Comparison of ENCODE assay signal across 20 cellular contexts in the genomic region with DNA sequence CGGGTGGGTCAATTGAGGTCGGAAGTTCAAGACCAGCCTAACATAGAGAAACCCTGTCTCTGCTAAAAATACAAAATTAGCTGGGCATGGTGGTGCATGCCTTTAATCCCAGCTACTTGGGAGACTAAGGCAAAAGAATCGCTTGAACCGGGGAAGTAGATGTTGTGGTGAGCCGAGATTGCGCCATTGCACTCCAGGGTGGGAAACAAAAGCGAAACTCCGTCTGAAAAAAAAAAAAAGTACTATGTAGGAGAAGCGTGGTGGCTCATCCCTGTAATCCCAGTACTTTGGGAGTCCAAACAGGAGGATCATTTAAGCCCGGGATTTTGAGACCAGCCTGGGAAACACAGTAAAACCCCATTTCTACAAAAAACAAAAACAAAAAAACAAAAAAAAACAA. TPM values are rescaled to one million over a fixed set of nuclear protein-coding genes. Genes with fewer than 3 reads are reported as not detected.
DNase-seq lines count a peak whose midpoint lies in the region; ATAC-seq and TF ChIP-seq lines count a peak whose summit lies in the region.
"Had no signal": no experiment of that assay in that cellular context is flagged by ENCODE, and none has a peak within 500 bp of the region (broad histone marks: within the 10 kb centered on the region; RNA-seq: fewer than 3 reads in every experiment).

No MANE protein-coding gene starts in this region.

- H2AFZ ChIP-seq in ACC112 (ENCODE audit: low read length, unreplicated experiment): no peak overlapping the region
- H2AFZ ChIP-seq in hepatocyte: no peak overlapping the region

- peak overlapping the region; percentile 82 for H3K4me2 ChIP-seq in hepatocyte

- TF ChIP-seq CTCF in hepatocyte (IDR thresholded peaks at IDR 0.05; ENCODE audit: poor library complexity) (no peak), heart left ventricle (IDR thresholded peaks at IDR 0.05) (no peak)

- ATAC-seq in heart left ventricle: no peak
- ATAC-seq in activated naive CD4-positive, alpha-beta T cell treated with anti-CD3 and anti-CD28 coated beads, Interleukin-2, amount 50 U/mL, for 72 hours: no peak

- H3K4me3 ChIP-seq in ACC112 (ENCODE audit: low read depth, low read length) (no peak overlapping the region), SJSA1 (peak overlapping the region; percentile 24), hepatocyte (no peak overlapping the region), heart left ventricle (no peak overlapping the region)
- H3K4me3 ChIP-seq: prostate gland, SK-N-MC, suprapubic skin had no signal

- H3K27ac Mint-ChIP-seq in activated naive CD4-positive, alpha-beta T cell treated with anti-CD3 and anti-CD28 coated beads, Interleukin-2, amount 50 U/mL, for 72 hours: no peak overlapping the region
- H3K27ac Mint-ChIP-seq: nephron progenitor cell had no signal

- H3K4me1 ChIP-seq in ACC112 (ENCODE audit: control insufficient read depth, insufficient read depth, low read length, unreplicated experiment) (peaks cover 14% of the 10 kb centered on the region), SJSA1 (replicated peaks) (peaks cover 18% of the 10 kb centered on the region), hepatocyte (ENCODE audit: insufficient read depth) (peaks cover 7% of the 10 kb centered on the region), heart left ventricle (peaks cover 0 to 21% (median 7%) of the 10 kb centered on the region in 12 donors)
- H3K4me1 ChIP-seq: prostate gland had no signal

- intact Hi-C loops in heart left ventricle (cut with DNase I): loop anchor here in 1 of 10 donors (5.0 to 10.0 kb wide), 2 partner anchors 114 to 201 kb away; a partner anchor contains a TSS

- H3K79me2 ChIP-seq in ACC112 (ENCODE audit: control insufficient read depth, insufficient read depth, low read length, unreplicated experiment) (peaks cover 8% of the 10 kb centered on the region), hepatocyte (peaks cover 20% of the 10 kb centered on the region)

- H3K36me3 ChIP-seq in ACC112 (ENCODE audit: insufficient read depth, low read length): peaks cover 21% of the 10 kb centered on the region
- no peaks in the 10 kb centered on the region for H3K36me3 ChIP-seq in SJSA1
- H3K36me3 ChIP-seq in hepatocyte (replicated peaks; ENCODE audit: insufficient read depth, low read depth): peaks cover 3% of the 10 kb centered on the region
- H3K36me3 ChIP-seq in heart left ventricle: peaks cover 0 to 16% (median 8%) of the 10 kb centered on the region in 9 donors

- peaks cover 32 to 40% of the 10 kb centered on the region in 2 donors for H3K36me3 Mint-ChIP-seq in activated naive CD4-positive, alpha-beta T cell treated with anti-CD3 and anti-CD28 coated beads, Interleukin-2, amount 50 U/mL, for 72 hours

- no peaks in the 10 kb centered on the region for H3K9me2 ChIP-seq in hepatocyte (replicated peaks; ENCODE audit: insufficient read depth)

- peak overlapping the region; percentile 76 for H3K27ac ChIP-seq in ACC112 (ENCODE audit: low read depth, low read length)
- peak overlapping the region; percentile 86 for H3K27ac ChIP-seq in SJSA1
- H3K27ac ChIP-seq in hepatocyte: no peak overlapping the region
- no peak overlapping the region for H3K27ac ChIP-seq in heart left ventricle
- H3K27ac ChIP-seq: prostate gland, SK-N-MC, suprapubic skin had no signal

- H3K27me3 ChIP-seq in ACC112 (ENCODE audit: insufficient read depth, low read length) (no peaks in the 10 kb centered on the region), SJSA1 (replicated peaks) (no peaks in the 10 kb centered on the region), hepatocyte (no peaks in the 10 kb centered on the region), heart left ventricle (no peaks in the 10 kb centered on the region)
- H3K27me3 ChIP-seq: suprapubic skin had no signal

- peaks cover 3% of the 10 kb centered on the region; the same call in 1 of the 2 replicates for H3K9me3 ChIP-seq in SJSA1 (replicated peaks)
- no peaks in the 10 kb centered on the region for H3K9me3 ChIP-seq in hepatocyte (ENCODE audit: low read depth)
- H3K9me3 ChIP-seq in heart left ventricle: peaks cover 0 to 3% (median 0%) of the 10 kb centered on the region in 12 donors
- H3K9me3 ChIP-seq: prostate gland, suprapubic skin had no signal

- no peak for TF ChIP-seq POLR2A in heart left ventricle (IDR thresholded peaks at IDR 0.05)

- H3K9me3 Mint-ChIP-seq in activated naive CD4-positive, alpha-beta T cell treated with anti-CD3 and anti-CD28 coated beads, Interleukin-2, amount 50 U/mL, for 72 hours: peaks cover 18 to 33% of the 10 kb centered on the region in 2 donors

- WGBS in hepatocyte (ENCODE audit: low lambda C conversion rate, missing lambda C conversion rate): 97% methylated on average over 10 of the region's 10 CpGs
- 91 to 94% (median 93%) methylated on average over 10 of the region's 10 CpGs for WGBS in heart left ventricle, 4 donors

- DNase-seq in KBM-7: peak; percentile 15
- no peak for DNase-seq in SJSA1 (ENCODE audit: low read depth in 1 of 2, low spot score in 2 of 2)
- no peak for DNase-seq in hepatocyte (ENCODE audit: low spot score)
- DNase-seq in heart left ventricle: no peak
- no peak for DNase-seq in NCI-H82 treated with DMSO at 0.1 percent for 48 hours (lab: John Stamatoyannopoulos, UW; ENCODE audit: unreplicated experiment)
- no peak for DNase-seq in activated CD4-positive, alpha-beta T cell treated with anti-CD3 and anti-CD28 coated beads, Interleukin-2, amount 50 U/mL, for 1 hour
- no peak for DNase-seq in activated naive CD4-positive, alpha-beta T cell treated with anti-CD3 and anti-CD28 coated beads, Interleukin-2, amount 50 U/mL, for 72 hours (ENCODE audit: low spot score in 2 of 2)
- DNase-seq: activated CD4-positive, alpha-beta T cell treated with anti-CD3 and anti-CD28 coated beads for 4 hours; activated CD8-positive, alpha-beta memory T cell treated with anti-CD3 and anti-CD28 coated beads, Interleukin-2, amount 50 U/mL, for 4 hours; activated gamma-delta T cell treated with Interleukin-2 at 50 U/mL for 16 hours; CD4-positive, CD25-positive, alpha-beta regulatory T cell; NCI-H1092 treated with DMSO at 0.1 percent for 48 hours; NCI-H510A treated with DMSO at 0.1 percent for 48 hours; nephron progenitor cell had no signal

- in situ Hi-C loops in KBM-7 (cut with MboI; ENCODE audit: low pct_unique_long_range_greater_than_20kb, low sequenced_read_pairs): no loop called here

- H4K20me1 ChIP-seq in hepatocyte (ENCODE audit: insufficient read depth, poor library complexity, severe bottlenecking): no peaks in the 10 kb centered on the region

RNA-seq across cellular contexts. Expression of a gene that starts 22.7 kb away (rescaled TPM):
- total RNA-seq in SJSA1 (2014; rRNA removed; shearing (Covaris generic)): not detected in 2 replicates
- total RNA-seq in hepatocyte: 0.36 TPM in 1 of 2 replicates, not detected in the other
- 0.19 and 0.62 TPM in 2 replicates for polyA plus RNA-seq in hepatocyte
- not detected for total RNA-seq in heart left ventricle
- polyA plus RNA-seq in heart left ventricle: under 1 TPM in 1 of 2 donors, not detected in 1; 0.06 TPM
- total RNA-seq in activated naive CD4-positive, alpha-beta T cell treated with anti-CD3 and anti-CD28 coated beads, Interleukin-2, amount 50 U/mL, for 72 hours: not detected
- total RNA-seq: A673; CD4-positive, CD25-positive, alpha-beta regulatory T cell; cerebellum; suprapubic skin had no signal
- polyA plus RNA-seq: CD4-positive, CD25-positive, alpha-beta regulatory T cell had no signal

RNA-seq across cellular contexts. Expression of a gene that starts 28.3 kb away (rescaled TPM):
- 9.5 and 16.3 TPM in 2 replicates for total RNA-seq in SJSA1 (2014; rRNA removed; shearing (Covaris generic))
- total RNA-seq in hepatocyte: 10.7 and 18.5 TPM in 2 replicates
- polyA plus RNA-seq in hepatocyte: 5.1 and 6.3 TPM in 2 replicates
- 1 to 10 TPM; 2.1 to 8.0 (median 4.3) TPM for total RNA-seq in heart left ventricle
- 1 to 10 TPM; 1.3 to 3.5 TPM for polyA plus RNA-seq in heart left ventricle
- 10 to 100 TPM in 1 of 2 donors, 1 to 10 TPM in 1; 7.0 to 13.0 TPM for total RNA-seq in activated naive CD4-positive, alpha-beta T cell treated with anti-CD3 and anti-CD28 coated beads, Interleukin-2, amount 50 U/mL, for 72 hours

RNA-seq across cellular contexts. Expression of a gene that starts 53.5 kb away (rescaled TPM):
- not detected in 2 replicates for total RNA-seq in SJSA1 (2014; rRNA removed; shearing (Covaris generic))
- total RNA-seq in hepatocyte (2.5 and 4.5 TPM in 2 replicates), heart left ventricle (not detected)
- polyA plus RNA-seq in hepatocyte (2.5 and 4.1 TPM in 2 replicates), heart left ventricle (not detected)
- total RNA-seq in activated naive CD4-positive, alpha-beta T cell treated with anti-CD3 and anti-CD28 coated beads, Interleukin-2, amount 50 U/mL, for 72 hours: not detected
- total RNA-seq: A673; CD4-positive, CD25-positive, alpha-beta regulatory T cell; cerebellum; prostate gland; suprapubic skin had no signal
- polyA plus RNA-seq: CD4-positive, CD25-positive, alpha-beta regulatory T cell had no signal

Comparison
In these comparisons a context has a peak if more than half of its experiments do, and no peak if none do; other contexts are left out.
1. H3K27ac ChIP-seq: peak in ACC112 (single experiment) and SJSA1 (single experiment); none in hepatocyte (single experiment) and heart left ventricle (0 of 12).